Comparison of ENCODE assay signal across 1 cellular context in the genomic region with DNA sequence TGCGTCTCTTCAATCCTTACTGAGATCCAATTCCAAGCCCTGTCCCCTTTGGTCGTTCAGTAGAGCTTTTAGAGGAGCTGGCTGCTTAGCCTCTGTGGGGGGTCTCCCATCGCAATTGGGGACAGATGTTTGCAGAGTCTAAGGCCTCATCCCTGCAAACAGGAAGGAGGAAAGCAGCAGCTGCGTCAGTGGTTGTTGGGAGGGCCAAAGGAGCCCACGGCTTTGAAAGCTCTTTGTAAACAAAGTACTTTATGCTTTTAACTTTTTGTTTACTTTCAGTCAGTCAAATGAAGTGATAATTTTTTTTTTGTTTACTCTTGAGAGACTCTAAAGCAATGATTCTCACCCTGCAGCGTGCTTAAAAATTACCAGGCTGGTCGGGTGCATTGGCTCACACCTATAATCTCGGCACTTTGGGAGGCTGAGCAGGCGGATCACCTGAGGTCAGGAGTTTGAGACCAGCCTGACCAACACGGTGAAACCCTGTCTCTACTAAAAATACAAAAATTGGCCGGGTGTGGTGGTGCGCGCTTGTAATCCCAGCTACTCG.
A peak's percentile ranks its signal among the peaks of the same experiment; 100 is the strongest.
TF ChIP-seq lines count a peak whose summit lies in the region.

No MANE protein-coding gene starts in this region.

TF ChIP-seq in HepG2, 621 proteins besides CTCF, POLR2A, EP300 and RAD21 (continued from another document and continues in another):
- no peak for TF ChIP-seq ZC3H4 (CRISPR knock-in tag; IDR thresholded peaks at IDR 0.05; ENCODE audit: borderline replicate concordance)
- 0 out of 2 replicates have a peak, but pooled peaks have one; percentile 10 for TF ChIP-seq MBD4 (IDR thresholded peaks at IDR 0.05; ENCODE audit: borderline replicate concordance, low read length)
- peak; percentile 66 for TF ChIP-seq ESRRA (CRISPR knock-in tag; IDR thresholded peaks at IDR 0.05; ENCODE audit: low read depth)
- TF ChIP-seq, protein P1, sequence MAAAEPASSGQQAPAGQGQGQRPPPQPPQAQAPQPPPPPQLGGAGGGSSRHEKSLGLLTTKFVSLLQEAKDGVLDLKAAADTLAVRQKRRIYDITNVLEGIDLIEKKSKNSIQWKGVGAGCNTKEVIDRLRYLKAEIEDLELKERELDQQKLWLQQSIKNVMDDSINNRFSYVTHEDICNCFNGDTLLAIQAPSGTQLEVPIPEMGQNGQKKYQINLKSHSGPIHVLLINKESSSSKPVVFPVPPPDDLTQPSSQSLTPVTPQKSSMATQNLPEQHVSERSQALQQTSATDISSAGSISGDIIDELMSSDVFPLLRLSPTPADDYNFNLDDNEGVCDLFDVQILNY (CRISPR knock-in tag; conservative IDR thresholded peaks at IDR 0.05): no peak
- no peak; the same call in 1 of the 2 replicates for TF ChIP-seq ELF4 (CRISPR knock-in tag; IDR thresholded peaks at IDR 0.05; ENCODE audit: borderline replicate concordance)
- TF ChIP-seq HMG20A (CRISPR knock-in tag; IDR thresholded peaks at IDR 0.05; ENCODE audit: borderline replicate concordance): peak; percentile 61; the same call in 1 of the 2 replicates
- TF ChIP-seq ZNF224 (CRISPR knock-in tag; IDR thresholded peaks at IDR 0.05): no peak; the same call in 1 of the 2 replicates
- peak; percentile 63; the same call in 1 of the 2 replicates for TF ChIP-seq SP5 (CRISPR knock-in tag; IDR thresholded peaks at IDR 0.05; ENCODE audit: borderline replicate concordance, low read depth)
- TF ChIP-seq, protein P2, sequence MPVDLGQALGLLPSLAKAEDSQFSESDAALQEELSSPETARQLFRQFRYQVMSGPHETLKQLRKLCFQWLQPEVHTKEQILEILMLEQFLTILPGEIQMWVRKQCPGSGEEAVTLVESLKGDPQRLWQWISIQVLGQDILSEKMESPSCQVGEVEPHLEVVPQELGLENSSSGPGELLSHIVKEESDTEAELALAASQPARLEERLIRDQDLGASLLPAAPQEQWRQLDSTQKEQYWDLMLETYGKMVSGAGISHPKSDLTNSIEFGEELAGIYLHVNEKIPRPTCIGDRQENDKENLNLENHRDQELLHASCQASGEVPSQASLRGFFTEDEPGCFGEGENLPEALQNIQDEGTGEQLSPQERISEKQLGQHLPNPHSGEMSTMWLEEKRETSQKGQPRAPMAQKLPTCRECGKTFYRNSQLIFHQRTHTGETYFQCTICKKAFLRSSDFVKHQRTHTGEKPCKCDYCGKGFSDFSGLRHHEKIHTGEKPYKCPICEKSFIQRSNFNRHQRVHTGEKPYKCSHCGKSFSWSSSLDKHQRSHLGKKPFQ (CRISPR knock-in tag; IDR thresholded peaks at IDR 0.05; ENCODE audit: insufficient replicate concordance): peak; percentile 51
- no peak for TF ChIP-seq POLR2AphosphoS2 (IDR thresholded peaks at IDR 0.05; ENCODE audit: low read depth, low read length)
- TF ChIP-seq ZNF766 (CRISPR knock-in tag; IDR thresholded peaks at IDR 0.05; ENCODE audit: borderline replicate concordance): no peak
- no peak for TF ChIP-seq MTA3 (CRISPR knock-in tag; IDR thresholded peaks at IDR 0.05)
- no peak for TF ChIP-seq NRL (CRISPR knock-in tag; IDR thresholded peaks at IDR 0.05; ENCODE audit: borderline replicate concordance)
- TF ChIP-seq NCOA5 (CRISPR knock-in tag; IDR thresholded peaks at IDR 0.05): no peak
- TF ChIP-seq ZFP36L1 (CRISPR knock-in tag; IDR thresholded peaks at IDR 0.05): peak; percentile 54; the same call in 1 of the 2 replicates
- no peak for TF ChIP-seq FOXM1 (CRISPR knock-in tag; IDR thresholded peaks at IDR 0.05)
- TF ChIP-seq SIX1 (CRISPR knock-in tag; IDR thresholded peaks at IDR 0.05; ENCODE audit: borderline replicate concordance): no peak
- TF ChIP-seq, protein P3, sequence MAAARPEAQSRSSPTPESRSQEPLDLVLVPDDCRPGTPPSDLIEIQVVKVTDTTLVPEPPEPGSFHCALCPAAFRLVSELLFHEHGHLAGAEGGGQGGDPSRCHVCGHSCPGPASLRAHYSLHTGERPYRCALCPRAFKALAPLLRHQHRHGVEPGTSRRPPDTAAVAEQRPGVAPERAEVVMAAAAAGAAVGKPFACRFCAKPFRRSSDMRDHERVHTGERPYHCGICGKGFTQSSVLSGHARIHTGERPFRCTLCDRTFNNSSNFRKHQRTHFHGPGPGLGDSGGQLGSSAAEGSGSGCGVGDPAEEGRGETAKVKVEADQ (CRISPR knock-in tag; IDR thresholded peaks at IDR 0.05; ENCODE audit: borderline replicate concordance): no peak; the same call in 1 of the 2 replicates
- peak; percentile 76 for TF ChIP-seq HDAC1 (CRISPR knock-in tag; IDR thresholded peaks at IDR 0.05)
- TF ChIP-seq IKZF1 (IDR thresholded peaks at IDR 0.05): no peak
- TF ChIP-seq, protein P4, sequence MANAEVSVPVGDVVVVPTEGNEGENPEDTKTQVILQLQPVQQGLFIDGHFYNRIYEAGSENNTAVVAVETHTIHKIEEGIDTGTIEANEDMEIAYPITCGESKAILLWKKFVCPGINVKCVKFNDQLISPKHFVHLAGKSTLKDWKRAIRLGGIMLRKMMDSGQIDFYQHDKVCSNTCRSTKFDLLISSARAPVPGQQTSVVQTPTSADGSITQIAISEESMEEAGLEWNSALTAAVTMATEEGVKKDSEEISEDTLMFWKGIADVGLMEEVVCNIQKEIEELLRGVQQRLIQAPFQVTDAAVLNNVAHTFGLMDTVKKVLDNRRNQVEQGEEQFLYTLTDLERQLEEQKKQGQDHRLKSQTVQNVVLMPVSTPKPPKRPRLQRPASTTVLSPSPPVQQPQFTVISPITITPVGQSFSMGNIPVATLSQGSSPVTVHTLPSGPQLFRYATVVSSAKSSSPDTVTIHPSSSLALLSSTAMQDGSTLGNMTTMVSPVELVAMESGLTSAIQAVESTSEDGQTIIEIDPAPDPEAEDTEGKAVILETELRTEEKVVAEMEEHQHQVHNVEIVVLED (CRISPR knock-in tag; IDR thresholded peaks at IDR 0.05; ENCODE audit: borderline replicate concordance): no peak
- no peak for TF ChIP-seq ZNF253 (CRISPR knock-in tag; IDR thresholded peaks at IDR 0.05; ENCODE audit: borderline replicate concordance)
- TF ChIP-seq ZNF839 (CRISPR knock-in tag; IDR thresholded peaks at IDR 0.05; ENCODE audit: borderline replicate concordance): no peak
- TF ChIP-seq, protein P5, sequence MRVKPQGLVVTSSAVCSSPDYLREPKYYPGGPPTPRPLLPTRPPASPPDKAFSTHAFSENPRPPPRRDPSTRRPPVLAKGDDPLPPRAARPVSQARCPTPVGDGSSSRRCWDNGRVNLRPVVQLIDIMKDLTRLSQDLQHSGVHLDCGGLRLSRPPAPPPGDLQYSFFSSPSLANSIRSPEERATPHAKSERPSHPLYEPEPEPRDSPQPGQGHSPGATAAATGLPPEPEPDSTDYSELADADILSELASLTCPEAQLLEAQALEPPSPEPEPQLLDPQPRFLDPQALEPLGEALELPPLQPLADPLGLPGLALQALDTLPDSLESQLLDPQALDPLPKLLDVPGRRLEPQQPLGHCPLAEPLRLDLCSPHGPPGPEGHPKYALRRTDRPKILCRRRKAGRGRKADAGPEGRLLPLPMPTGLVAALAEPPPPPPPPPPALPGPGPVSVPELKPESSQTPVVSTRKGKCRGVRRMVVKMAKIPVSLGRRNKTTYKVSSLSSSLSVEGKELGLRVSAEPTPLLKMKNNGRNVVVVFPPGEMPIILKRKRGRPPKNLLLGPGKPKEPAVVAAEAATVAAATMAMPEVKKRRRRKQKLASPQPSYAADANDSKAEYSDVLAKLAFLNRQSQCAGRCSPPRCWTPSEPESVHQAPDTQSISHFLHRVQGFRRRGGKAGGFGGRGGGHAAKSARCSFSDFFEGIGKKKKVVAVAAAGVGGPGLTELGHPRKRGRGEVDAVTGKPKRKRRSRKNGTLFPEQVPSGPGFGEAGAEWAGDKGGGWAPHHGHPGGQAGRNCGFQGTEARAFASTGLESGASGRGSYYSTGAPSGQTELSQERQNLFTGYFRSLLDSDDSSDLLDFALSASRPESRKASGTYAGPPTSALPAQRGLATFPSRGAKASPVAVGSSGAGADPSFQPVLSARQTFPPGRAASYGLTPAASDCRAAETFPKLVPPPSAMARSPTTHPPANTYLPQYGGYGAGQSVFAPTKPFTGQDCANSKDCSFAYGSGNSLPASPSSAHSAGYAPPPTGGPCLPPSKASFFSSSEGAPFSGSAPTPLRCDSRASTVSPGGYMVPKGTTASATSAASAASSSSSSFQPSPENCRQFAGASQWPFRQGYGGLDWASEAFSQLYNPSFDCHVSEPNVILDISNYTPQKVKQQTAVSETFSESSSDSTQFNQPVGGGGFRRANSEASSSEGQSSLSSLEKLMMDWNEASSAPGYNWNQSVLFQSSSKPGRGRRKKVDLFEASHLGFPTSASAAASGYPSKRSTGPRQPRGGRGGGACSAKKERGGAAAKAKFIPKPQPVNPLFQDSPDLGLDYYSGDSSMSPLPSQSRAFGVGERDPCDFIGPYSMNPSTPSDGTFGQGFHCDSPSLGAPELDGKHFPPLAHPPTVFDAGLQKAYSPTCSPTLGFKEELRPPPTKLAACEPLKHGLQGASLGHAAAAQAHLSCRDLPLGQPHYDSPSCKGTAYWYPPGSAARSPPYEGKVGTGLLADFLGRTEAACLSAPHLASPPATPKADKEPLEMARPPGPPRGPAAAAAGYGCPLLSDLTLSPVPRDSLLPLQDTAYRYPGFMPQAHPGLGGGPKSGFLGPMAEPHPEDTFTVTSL (CRISPR knock-in tag; IDR thresholded peaks at IDR 0.05; ENCODE audit: borderline replicate concordance): peak; percentile 73
- no peak for TF ChIP-seq MXD4 (CRISPR knock-in tag; IDR thresholded peaks at IDR 0.05)
- no peak for TF ChIP-seq PHF20 (CRISPR knock-in tag; IDR thresholded peaks at IDR 0.05)
- no peak for TF ChIP-seq GABPA (IDR thresholded peaks at IDR 0.05; ENCODE audit: low read depth, low read length)
- peak; percentile 53 for TF ChIP-seq GABPA (CRISPR knock-in tag; IDR thresholded peaks at IDR 0.05; ENCODE audit: low read depth)
- TF ChIP-seq ASH2L (IDR thresholded peaks at IDR 0.05; ENCODE audit: insufficient read length, low read depth, low read length): no peak
- 0 out of 2 replicates have a peak, but pooled peaks have one; percentile 43 for TF ChIP-seq FLYWCH1 (CRISPR knock-in tag; IDR thresholded peaks at IDR 0.05)
- TF ChIP-seq ZKSCAN1 (IDR thresholded peaks at IDR 0.05; ENCODE audit: low read length): no peak
- TF ChIP-seq CREM (IDR thresholded peaks at IDR 0.05): peak; percentile 65
- no peak for TF ChIP-seq CREM (CRISPR knock-in tag; IDR thresholded peaks at IDR 0.05)
- no peak; the same call in 2 of the 3 replicates for TF ChIP-seq MXI1 (IDR thresholded peaks at IDR 0.05; ENCODE audit: borderline replicate concordance, low read depth, low read length)
- 0 out of 2 replicates have a peak, but pooled peaks have one; percentile 48 for TF ChIP-seq ZBTB42 (CRISPR knock-in tag; IDR thresholded peaks at IDR 0.05)
- TF ChIP-seq DNMT3B (CRISPR knock-in tag; conservative IDR thresholded peaks at IDR 0.05): no peak
- TF ChIP-seq SCMH1 (CRISPR knock-in tag; IDR thresholded peaks at IDR 0.05; ENCODE audit: borderline replicate concordance): no peak
- TF ChIP-seq NCOA1 (CRISPR knock-in tag; IDR thresholded peaks at IDR 0.05): no peak
- TF ChIP-seq SRSF1 (optimal IDR thresholded peaks at IDR 0.05; ENCODE audit: low read depth, low read length): no peak
- 0 out of 2 replicates have a peak, but pooled peaks have one; percentile 48 for TF ChIP-seq ZSCAN31 (CRISPR knock-in tag; IDR thresholded peaks at IDR 0.05; ENCODE audit: low read depth)
- no peak; the same call in 1 of the 2 replicates for TF ChIP-seq NR2F6 (IDR thresholded peaks at IDR 0.05)
- TF ChIP-seq NR2F6 (CRISPR knock-in tag; IDR thresholded peaks at IDR 0.05): peak; percentile 10; the same call in 1 of the 2 replicates
- TF ChIP-seq FOSL2 (CRISPR knock-in tag; IDR thresholded peaks at IDR 0.05): peak; percentile 25; the same call in 1 of the 2 replicates
- no peak for TF ChIP-seq KDM4B (CRISPR knock-in tag; IDR thresholded peaks at IDR 0.05)
- no peak for TF ChIP-seq ZNF773 (CRISPR knock-in tag; IDR thresholded peaks at IDR 0.05; ENCODE audit: borderline replicate concordance)
- no peak for TF ChIP-seq SRSF4 (IDR thresholded peaks at IDR 0.05; ENCODE audit: low read depth, low read length, poor library complexity, severe bottlenecking)
- TF ChIP-seq, protein P6, sequence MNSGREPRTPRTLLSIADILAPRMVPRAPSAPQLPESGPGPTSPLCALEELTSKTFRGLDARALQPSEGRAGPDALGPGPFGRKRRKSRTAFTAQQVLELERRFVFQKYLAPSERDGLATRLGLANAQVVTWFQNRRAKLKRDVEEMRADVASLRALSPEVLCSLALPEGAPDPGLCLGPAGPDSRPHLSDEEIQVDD (CRISPR knock-in tag; IDR thresholded peaks at IDR 0.05; ENCODE audit: borderline replicate concordance): no peak
- peak; percentile 70; the same call in 1 of the 2 replicates for TF ChIP-seq SOX5 (CRISPR knock-in tag; IDR thresholded peaks at IDR 0.05; ENCODE audit: borderline replicate concordance)
- TF ChIP-seq HCFC1 (IDR thresholded peaks at IDR 0.05; ENCODE audit: low read depth, low read length): no peak
- TF ChIP-seq ZNF441 (CRISPR knock-in tag; IDR thresholded peaks at IDR 0.05; ENCODE audit: borderline replicate concordance): no peak
- TF ChIP-seq KMT2B (CRISPR knock-in tag; IDR thresholded peaks at IDR 0.05): no peak
- no peak for TF ChIP-seq PHB2 (IDR thresholded peaks at IDR 0.05; ENCODE audit: partially characterized antibody)
- TF ChIP-seq, protein P7, sequence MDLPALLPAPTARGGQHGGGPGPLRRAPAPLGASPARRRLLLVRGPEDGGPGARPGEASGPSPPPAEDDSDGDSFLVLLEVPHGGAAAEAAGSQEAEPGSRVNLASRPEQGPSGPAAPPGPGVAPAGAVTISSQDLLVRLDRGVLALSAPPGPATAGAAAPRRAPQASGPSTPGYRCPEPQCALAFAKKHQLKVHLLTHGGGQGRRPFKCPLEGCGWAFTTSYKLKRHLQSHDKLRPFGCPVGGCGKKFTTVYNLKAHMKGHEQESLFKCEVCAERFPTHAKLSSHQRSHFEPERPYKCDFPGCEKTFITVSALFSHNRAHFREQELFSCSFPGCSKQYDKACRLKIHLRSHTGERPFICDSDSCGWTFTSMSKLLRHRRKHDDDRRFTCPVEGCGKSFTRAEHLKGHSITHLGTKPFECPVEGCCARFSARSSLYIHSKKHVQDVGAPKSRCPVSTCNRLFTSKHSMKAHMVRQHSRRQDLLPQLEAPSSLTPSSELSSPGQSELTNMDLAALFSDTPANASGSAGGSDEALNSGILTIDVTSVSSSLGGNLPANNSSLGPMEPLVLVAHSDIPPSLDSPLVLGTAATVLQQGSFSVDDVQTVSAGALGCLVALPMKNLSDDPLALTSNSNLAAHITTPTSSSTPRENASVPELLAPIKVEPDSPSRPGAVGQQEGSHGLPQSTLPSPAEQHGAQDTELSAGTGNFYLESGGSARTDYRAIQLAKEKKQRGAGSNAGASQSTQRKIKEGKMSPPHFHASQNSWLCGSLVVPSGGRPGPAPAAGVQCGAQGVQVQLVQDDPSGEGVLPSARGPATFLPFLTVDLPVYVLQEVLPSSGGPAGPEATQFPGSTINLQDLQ (CRISPR knock-in tag; IDR thresholded peaks at IDR 0.05): no peak
- 0 out of 2 replicates have a peak, but pooled peaks have one; percentile 4 for TF ChIP-seq SSRP1 (CRISPR knock-in tag; IDR thresholded peaks at IDR 0.05)
- TF ChIP-seq, protein P8, sequence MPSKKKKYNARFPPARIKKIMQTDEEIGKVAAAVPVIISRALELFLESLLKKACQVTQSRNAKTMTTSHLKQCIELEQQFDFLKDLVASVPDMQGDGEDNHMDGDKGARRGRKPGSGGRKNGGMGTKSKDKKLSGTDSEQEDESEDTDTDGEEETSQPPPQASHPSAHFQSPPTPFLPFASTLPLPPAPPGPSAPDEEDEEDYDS (CRISPR knock-in tag; IDR thresholded peaks at IDR 0.05): no peak
- no peak for TF ChIP-seq RNF2 (conservative IDR thresholded peaks at IDR 0.05; ENCODE audit: low read depth)
- no peak for TF ChIP-seq CREB1 (IDR thresholded peaks at IDR 0.05)
- peak; percentile 70 for TF ChIP-seq CREB1 (CRISPR knock-in tag; IDR thresholded peaks at IDR 0.05)
- TF ChIP-seq PRPF4 (IDR thresholded peaks at IDR 0.05; ENCODE audit: low read depth, low read length, poor library complexity, severe bottlenecking): no peak
- no peak for TF ChIP-seq FOSL1 (CRISPR knock-in tag; IDR thresholded peaks at IDR 0.05; ENCODE audit: borderline replicate concordance)
